In genomic region chr1:54781023-54781723, GRCh38 we compare ENCODE assay signal across 18 cellular contexts. TPM values are rescaled to one million over a fixed set of nuclear protein-coding genes. Genes with fewer than 3 reads are reported as not detected.
DNase-seq lines count a peak whose midpoint lies in the region; TF ChIP-seq lines count a peak whose summit lies in the region.
"Had no signal": no experiment of that assay in that cellular context is flagged by ENCODE, and none has a peak within 500 bp of the region (broad histone marks: within the 10 kb centered on the region; RNA-seq: fewer than 3 reads in every experiment).

No MANE protein-coding gene starts in this region.

- in situ Hi-C loops in GM23248 (cut with MboI): no loop called here

- no peak overlapping the region for H3K4me2 ChIP-seq in GM23248 (ENCODE audit: unreplicated experiment)

- peak overlapping the region; percentile 11; the same call in 1 of the 2 replicates for H3K4me3 ChIP-seq in GM23248
- H3K4me3 ChIP-seq in coronary artery: peak overlapping the region; percentile 40

- H3K9me3 ChIP-seq in GM23248 (ENCODE audit: low read depth): no peaks in the 10 kb centered on the region

- WGBS in GM23248 (ENCODE audit: low coverage in 1 of 2, low lambda C conversion rate in 2 of 2, missing lambda C conversion rate in 2 of 2), 2 experiments: 5 to 9% methylated on average over 57 to 63 of the region's 74 CpGs

- H3K36me3 ChIP-seq in GM23248 (ENCODE audit: low read depth): no peaks in the 10 kb centered on the region

- H3K79me2 ChIP-seq in GM23248 (ENCODE audit: insufficient read depth): no peaks in the 10 kb centered on the region

- TF ChIP-seq CTCF in coronary artery (IDR thresholded peaks at IDR 0.05): no peak

- no peaks in the 10 kb centered on the region for H3F3A ChIP-seq in GM23248 (ENCODE audit: insufficient read depth)

- peaks cover 29% of the 10 kb centered on the region for H3K27me3 ChIP-seq in GM23248 (replicated peaks; ENCODE audit: insufficient read depth)

- H2AFZ ChIP-seq in GM23248: no peak overlapping the region; the same call in 1 of the 2 replicates

- no peaks in the 10 kb centered on the region for H3K4me1 ChIP-seq in GM23248 (ENCODE audit: insufficient read depth)

- no peaks in the 10 kb centered on the region for H3K9me2 ChIP-seq in GM23248 (ENCODE audit: insufficient read depth)

- H3K27ac ChIP-seq in GM23248 (no peak overlapping the region), coronary artery (no peak overlapping the region)

- no peak overlapping the region for H3K9ac ChIP-seq in GM23248

- H4K20me1 ChIP-seq in GM23248 (ENCODE audit: insufficient read depth): no peaks in the 10 kb centered on the region

- DNase-seq in GM23248 (peak; percentile 46), coronary artery (ENCODE audit: low spot score) (no peak), iPS-NIHi11 (ENCODE audit: low spot score) (peak; percentile 73), retina (peak; percentile 74), RKO (ENCODE audit: low spot score) (no peak), SK-N-DZ (ENCODE audit: low spot score) (no peak), kidney glomerular epithelial cell (lab: John Stamatoyannopoulos, UW) (no peak)
- DNase-seq in activated CD4-positive, CD25-positive, alpha-beta regulatory T cell (lab: John Stamatoyannopoulos, UW): no peak
- DNase-seq: activated CD4-positive, alpha-beta T cell treated with anti-CD3 and anti-CD28 coated beads for 1 hour; activated CD8-positive, alpha-beta memory T cell treated with anti-CD3 and anti-CD28 coated beads, Interleukin-2, amount 50 U/mL, for 4 hours; activated naive CD4-positive, alpha-beta T cell treated with anti-CD3 and anti-CD28 coated beads, Interleukin-2, amount 50 U/mL, for 16 hours; COR-L47; effector memory CD8-positive, alpha-beta T cell; kidney; NCI-H187; NCI-H526; stimulated activated CD4-positive, alpha-beta T cell treated with anti-CD3 and anti-CD28 coated beads, Interleukin-2, amount 100 ng/mL, for 24 hours; T-helper 1 cell had no signal

RNA-seq across cellular contexts. Expression of gene PARS2, which starts 16.9 kb away (rescaled TPM):
- total RNA-seq in GM23248 (2014; rRNA removed; shearing (Covaris generic)): 3.0 and 5.0 TPM in 2 replicates
- 4.1 and 5.2 TPM in 2 replicates for polyA plus RNA-seq in GM23248 (2016; fragmentation: Nextera tagmentation; extraction: Ambion mirVana)
- polyA plus RNA-seq in SK-N-DZ (2014; cell fraction: cytosol; rRNA removed): 5.8 and 7.8 TPM in 2 replicates
- 1.7 and 1.8 TPM in 2 replicates for polyA plus RNA-seq in SK-N-DZ (2014; cell fraction: nucleus; rRNA removed)

RNA-seq across cellular contexts. Expression of gene TTC22, which starts 19.9 kb away (rescaled TPM):
- not detected in 2 replicates for total RNA-seq in GM23248 (2014; rRNA removed; shearing (Covaris generic))
- polyA plus RNA-seq in GM23248 (2016; fragmentation: Nextera tagmentation; extraction: Ambion mirVana): not detected in 2 replicates
- polyA plus RNA-seq in SK-N-DZ (2014; cell fraction: cytosol; rRNA removed): 0.07 TPM in 1 of 2 replicates, not detected in the other
- 0.05 TPM in 1 of 2 replicates, not detected in the other for polyA plus RNA-seq in SK-N-DZ (2014; cell fraction: nucleus; rRNA removed)

Comparison
In these comparisons a context has a peak if more than half of its experiments do, and no peak if none do; other contexts are left out.
1. DNase-seq: peak in GM23248 (single experiment), iPS-NIHi11 (single experiment) and retina (single experiment); none in coronary artery (single experiment), RKO (single experiment), SK-N-DZ (single experiment), activated CD4-positive, CD25-positive, alpha-beta regulatory T cell (0 of 4) and kidney glomerular epithelial cell (single experiment).